Comparison of ENCODE assay signal across 1 cellular context in genomic region chr5:45772402-45772801, GRCh38.
TF ChIP-seq lines count a peak whose summit lies in the region.

No MANE protein-coding gene starts in this region.

TF ChIP-seq in GM12878, 131 proteins besides CTCF, POLR2A, EP300 and RAD21 (continued from another document):
- no peak for TF ChIP-seq ZBTB4 (CRISPR knock-in tag; IDR thresholded peaks at IDR 0.05)
- TF ChIP-seq CREB1 (IDR thresholded peaks at IDR 0.05; ENCODE audit: low read depth) = no peak
- TF ChIP-seq IRF4 (IDR thresholded peaks at IDR 0.05; ENCODE audit: low read depth, low read length) = no peak
- no peak for TF ChIP-seq NR2C2 (IDR thresholded peaks at IDR 0.05; ENCODE audit: borderline replicate concordance, control insufficient read depth, insufficient read length, low read depth)
- TF ChIP-seq ELK1 (IDR thresholded peaks at IDR 0.05; ENCODE audit: low read depth, low read length) = no peak
- no peak for TF ChIP-seq SIN3A (IDR thresholded peaks at IDR 0.05; ENCODE audit: low read depth, low read length)
